In genomic region chr14:61609143-61609851, GRCh38 we compare ENCODE assay signal across 9 cellular contexts.
DNase-seq lines count a peak whose midpoint lies in the region; ATAC-seq, FAIRE-seq and TF ChIP-seq lines count a peak whose summit lies in the region.
"Had no signal": no experiment of that assay in that cellular context is flagged by ENCODE, and none has a peak within 500 bp of the region (broad histone marks: within the 10 kb centered on the region; RNA-seq: fewer than 3 reads in every experiment).

No MANE protein-coding gene starts in this region.

- no peak for TF ChIP-seq POLR2A in A549 (IDR thresholded peaks at IDR 0.05; ENCODE audit: low read length)

- H3K4me1 Mint-ChIP-seq in activated naive CD4-positive, alpha-beta T cell treated with anti-CD3 and anti-CD28 coated beads, Interleukin-2, amount 10 ng/mL, durations not matched to agents 7 days and 5 days = no peaks in the 10 kb centered on the region

- TF ChIP-seq RAD21 in A549 (conservative IDR thresholded peaks at IDR 0.05 in 1 of 2, IDR thresholded peaks at IDR 0.05 in 1 of 2) = no peak

- POLR2A ChIA-PET in A549 (lab: Yijun Ruan, JAX) = no interaction called here

- CTCF ChIA-PET in A549 (lab: Yijun Ruan, JAX) = interaction anchor here (0.8 to 2.1 kb wide), 3 partner anchors 11 to 47 kb away, joined by 3 to 6 read pairs (median 6); no protein-coding TSS in a partner anchor
- CTCF ChIA-PET in activated naive CD4-positive, alpha-beta T cell treated with anti-CD3 and anti-CD28 coated beads, Interleukin-2, amount 10 ng/mL, durations not matched to agents 7 days and 5 days (lab: Charles Lee) = interaction anchor here (0.9 to 1.4 kb wide), 2 partner anchors 39 to 228 kb away, joined by 3 to 4 read pairs; no protein-coding TSS in a partner anchor

- no peak for TF ChIP-seq CTCF in A549 (IDR thresholded peaks at IDR 0.05)

- H3K4me1 ChIP-seq in A549 = peaks cover 22% of the 10 kb centered on the region

- H3K9me3 ChIP-seq in A549 = 0 out of 3 replicates have a peak, but pooled peaks cover 4% of the 10 kb centered on the region

- no peak for TF ChIP-seq EP300 in A549 (IDR thresholded peaks at IDR 0.05)

- peaks cover 5% of the 10 kb centered on the region for H3K9me3 Mint-ChIP-seq in activated naive CD4-positive, alpha-beta T cell treated with anti-CD3 and anti-CD28 coated beads, Interleukin-2, amount 10 ng/mL, durations not matched to agents 7 days and 5 days

- DNase-seq in A549 (ENCODE audit: low read depth in 1 of 2, low spot score in 1 of 2) (no peak), NCI-H146 treated with DMSO at 0.1 percent for 48 hours (lab: John Stamatoyannopoulos, UW; ENCODE audit: unreplicated experiment) (peak; percentile 65), cerebellum (ENCODE audit: low spot score) (peak; percentile 66), left kidney (ENCODE audit: low read depth, low spot score) (peak; percentile 36), SW 1271 (lab: John Stamatoyannopoulos, UW) (no peak), frontal cortex (ENCODE audit: low spot score in 2 of 2) (no peak)
- DNase-seq in activated naive CD4-positive, alpha-beta T cell treated with anti-CD3 and anti-CD28 coated beads, Interleukin-2, amount 10 ng/mL, durations not matched to agents 7 days and 5 days = no peak

- H3K27me3 Mint-ChIP-seq in activated naive CD4-positive, alpha-beta T cell treated with anti-CD3 and anti-CD28 coated beads, Interleukin-2, amount 10 ng/mL, durations not matched to agents 7 days and 5 days = peaks cover 5% of the 10 kb centered on the region
- H3K27me3 Mint-ChIP-seq: B cell had no signal

- H3K27ac Mint-ChIP-seq in activated naive CD4-positive, alpha-beta T cell treated with anti-CD3 and anti-CD28 coated beads, Interleukin-2, amount 10 ng/mL, durations not matched to agents 7 days and 5 days = no peak overlapping the region
- H3K27ac Mint-ChIP-seq: B cell had no signal

- peaks cover 3% of the 10 kb centered on the region for H3K36me3 Mint-ChIP-seq in activated naive CD4-positive, alpha-beta T cell treated with anti-CD3 and anti-CD28 coated beads, Interleukin-2, amount 10 ng/mL, durations not matched to agents 7 days and 5 days

- no peak overlapping the region for H3K4me3 Mint-ChIP-seq in activated naive CD4-positive, alpha-beta T cell treated with anti-CD3 and anti-CD28 coated beads, Interleukin-2, amount 10 ng/mL, durations not matched to agents 7 days and 5 days
- H3K4me3 Mint-ChIP-seq: B cell had no signal

- ATAC-seq in A549 (peak in 1 of 2 experiments; percentile 65; a peak in 3 of 6 replicates), HG03460 (IDR thresholded peaks at IDR 0.05; ENCODE audit: unreplicated experiment) (no peak)

- H3K27ac ChIP-seq in A549 = peak overlapping the region; percentile 8 to 60

- WGBS in A549 (ENCODE audit: missing lambda C conversion rate) = 67% methylated on average over 10 of the region's 10 CpGs

- H3K4me3 ChIP-seq in A549 = no peak overlapping the region

- peak overlapping the region; percentile 21 for H3K4me2 ChIP-seq in A549

- no peak for FAIRE-seq in A549 (lab: Jason Lieb, UNC)
- no peak for FAIRE-seq in frontal cortex (lab: Jason Lieb, UNC)

TF ChIP-seq in A549, 52 proteins besides CTCF, POLR2A, EP300 and RAD21:
- TF ChIP-seq TP53 (CRISPR knock-in tag; IDR thresholded peaks at IDR 0.05) (no peak), GATA3 (IDR thresholded peaks at IDR 0.05; ENCODE audit: borderline replicate concordance) (no peak), HOXB5 (CRISPR knock-in tag; IDR thresholded peaks at IDR 0.05) (no peak)

Comparison
In these comparisons a context has a peak if more than half of its experiments do, and no peak if none do; other contexts are left out.
1. DNase-seq: peak in NCI-H146 treated with DMSO at 0.1 percent for 48 hours (single experiment), cerebellum (single experiment) and left kidney (single experiment); none in A549 (0 of 2), activated naive CD4-positive, alpha-beta T cell treated with anti-CD3 and anti-CD28 coated beads, Interleukin-2, amount 10 ng/mL, durations not matched to agents 7 days and 5 days (single experiment), SW 1271 (0 of 2) and frontal cortex (0 of 2).